In genomic region chr16:31451681-31452351, GRCh38 we compare ENCODE assay signal across 1 cellular context.
TF ChIP-seq lines count a peak whose summit lies in the region.

No MANE protein-coding gene starts in this region.

TF ChIP-seq in HEK293, 187 proteins besides CTCF, POLR2A, EP300 and RAD21 (continued from another document):
- TF ChIP-seq ZSCAN16 (tag by site-specific recombination; IDR thresholded peaks at IDR 0.05): no peak
- no peak for TF ChIP-seq KLF16 (tag by site-specific recombination; IDR thresholded peaks at IDR 0.05)
- TF ChIP-seq SCRT1 (tag by site-specific recombination; IDR thresholded peaks at IDR 0.05; ENCODE audit: borderline replicate concordance): peak; percentile 81
- no peak for TF ChIP-seq ZNF398 (tag by site-specific recombination; IDR thresholded peaks at IDR 0.05)
- no peak for TF ChIP-seq ZNF530 (tag by site-specific recombination; IDR thresholded peaks at IDR 0.05; ENCODE audit: low read depth)
- TF ChIP-seq, protein P1, sequence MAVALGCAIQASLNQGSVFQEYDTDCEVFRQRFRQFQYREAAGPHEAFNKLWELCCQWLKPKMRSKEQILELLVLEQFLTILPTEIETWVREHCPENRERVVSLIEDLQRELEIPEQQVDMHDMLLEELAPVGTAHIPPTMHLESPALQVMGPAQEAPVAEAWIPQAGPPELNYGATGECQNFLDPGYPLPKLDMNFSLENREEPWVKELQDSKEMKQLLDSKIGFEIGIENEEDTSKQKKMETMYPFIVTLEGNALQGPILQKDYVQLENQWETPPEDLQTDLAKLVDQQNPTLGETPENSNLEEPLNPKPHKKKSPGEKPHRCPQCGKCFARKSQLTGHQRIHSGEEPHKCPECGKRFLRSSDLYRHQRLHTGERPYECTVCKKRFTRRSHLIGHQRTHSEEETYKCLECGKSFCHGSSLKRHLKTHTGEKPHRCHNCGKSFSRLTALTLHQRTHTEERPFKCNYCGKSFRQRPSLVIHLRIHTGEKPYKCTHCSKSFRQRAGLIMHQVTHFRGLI (tag by site-specific recombination; IDR thresholded peaks at IDR 0.05): no peak
- TF ChIP-seq ZNF423 (tag by site-specific recombination; IDR thresholded peaks at IDR 0.05): no peak
- TF ChIP-seq ZBTB17 (tag by site-specific recombination; IDR thresholded peaks at IDR 0.05): peak; percentile 58
- peak; percentile 92 for TF ChIP-seq IKZF3 (tag by site-specific recombination; IDR thresholded peaks at IDR 0.05)
- TF ChIP-seq ZNF660 (tag by site-specific recombination; IDR thresholded peaks at IDR 0.05): 0 out of 2 replicates have a peak, but pooled peaks have one; percentile 27
